ENCODE assay signal across 5 cellular contexts in genomic region chr13:70756088-70756487, GRCh38.
"Had no signal": no experiment of that assay in that cellular context is flagged by ENCODE, and none has a peak within 500 bp of the region (broad histone marks: within the 10 kb centered on the region; RNA-seq: fewer than 3 reads in every experiment).

No MANE protein-coding gene starts in this region.

- H3K4me3 ChIP-seq: GM23338, K562 had no signal

- H2AFZ ChIP-seq: GM23338 had no signal

- ATAC-seq: GM23338, K562 had no signal

- DNase-seq: H9, HCEC 1CT, IMR-90 had no signal

- H3K4me2 ChIP-seq: GM23338 had no signal
